Comparison of ENCODE assay signal across 18 cellular contexts in the genomic region with DNA sequence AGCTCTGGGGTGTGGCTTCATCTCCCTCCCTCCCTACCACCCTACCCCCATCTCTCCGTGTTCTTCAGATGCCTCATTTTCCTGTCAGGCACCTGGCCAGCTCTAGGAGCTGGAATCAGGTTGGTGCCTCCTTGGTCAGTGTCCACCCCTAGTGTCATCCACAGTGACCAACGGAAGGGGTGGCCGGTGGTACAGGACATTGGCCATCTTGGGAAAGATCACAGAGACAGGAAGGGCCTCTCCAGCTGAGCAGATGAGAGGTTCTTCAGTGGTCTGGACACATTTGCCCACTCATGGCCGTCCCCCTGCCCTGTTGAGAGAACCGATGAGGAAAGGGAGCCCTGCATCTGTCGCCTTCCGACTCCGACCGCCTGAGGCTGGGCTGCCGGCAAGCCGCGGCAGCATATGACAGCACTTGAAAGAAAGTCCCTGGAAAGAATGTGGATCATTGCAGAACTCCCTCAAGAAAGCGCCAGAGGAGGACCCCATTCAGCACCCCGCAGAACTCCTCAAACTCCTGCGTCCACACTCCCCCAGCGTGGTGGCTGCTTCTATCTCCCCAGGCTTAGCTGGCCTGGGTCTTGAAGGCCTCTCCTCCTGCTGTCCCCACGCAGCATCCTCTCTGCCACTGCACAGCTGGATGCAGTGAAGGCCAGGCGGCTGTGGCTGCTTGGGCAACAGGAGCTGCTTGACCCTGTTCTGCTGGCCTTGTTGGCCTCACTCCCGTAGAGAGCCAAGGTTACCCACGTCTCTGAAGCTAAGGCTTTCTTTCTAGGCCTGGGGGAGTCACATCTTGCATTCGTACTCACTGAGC. TPM values are rescaled to one million over a fixed set of nuclear protein-coding genes. Genes with fewer than 3 reads are reported as not detected.
DNase-seq lines count a peak whose midpoint lies in the region; ATAC-seq and TF ChIP-seq lines count a peak whose summit lies in the region.
"Had no signal": no experiment of that assay in that cellular context is flagged by ENCODE, and none has a peak within 500 bp of the region (broad histone marks: within the 10 kb centered on the region; RNA-seq: fewer than 3 reads in every experiment).

No MANE protein-coding gene starts in this region.

- no peak overlapping the region for H3K27ac Mint-ChIP-seq in activated CD4-positive, alpha-beta T cell treated with anti-CD3 and anti-CD28 coated beads, Interleukin-2, amount 10 ng/mL, durations not matched to agents 7 days and 5 days
- H3K27ac Mint-ChIP-seq in chondrocyte (ENCODE audit: unreplicated experiment), result no peak overlapping the region

- no peak overlapping the region for H3K23ac ChIP-seq in trophoblast cell (ENCODE audit: low read length)

- peaks cover 15% of the 10 kb centered on the region for H3K36me3 Mint-ChIP-seq in activated CD4-positive, alpha-beta T cell treated with anti-CD3 and anti-CD28 coated beads, Interleukin-2, amount 10 ng/mL, durations not matched to agents 7 days and 5 days (ENCODE audit: low read depth)
- H3K36me3 Mint-ChIP-seq in chondrocyte (ENCODE audit: low read depth), result peaks cover 2% of the 10 kb centered on the region

- no peak overlapping the region for H3K14ac ChIP-seq in trophoblast cell (ENCODE audit: low read length)

- peaks cover 14% of the 10 kb centered on the region in 2 experiments for H3K36me3 ChIP-seq in trophoblast cell (ENCODE audit: control insufficient read depth in 1 of 2, insufficient read depth in 2 of 2, low read length in 2 of 2)

- no peak for ATAC-seq in GM21381 (IDR thresholded peaks at IDR 0.05; ENCODE audit: unreplicated experiment)

- TF ChIP-seq CTCF in NB4 (IDR thresholded peaks at IDR 0.05; ENCODE audit: low read depth, low read length) (no peak), chondrocyte (IDR thresholded peaks at IDR 0.05) (no peak)

- no peak overlapping the region for H3K27ac ChIP-seq in trophoblast cell (ENCODE audit: low read depth, low read length)
- H3K27ac ChIP-seq: hepatocyte, HL-60, sigmoid colon, stomach had no signal

- H3K4me1 ChIP-seq in trophoblast cell (ENCODE audit: control insufficient read depth in 1 of 2, insufficient read depth in 2 of 2, low read length in 2 of 2), result peaks cover 8 to 9% of the 10 kb centered on the region in 2 experiments

- H3K27me3 ChIP-seq in trophoblast cell (ENCODE audit: insufficient read depth, low read length), result no peaks in the 10 kb centered on the region
- H3K27me3 ChIP-seq: hepatocyte, sigmoid colon, stomach had no signal

- H3K79me1 ChIP-seq in trophoblast cell (ENCODE audit: low read length), result peaks cover 5% of the 10 kb centered on the region

- H3K4me3 ChIP-seq in NB4 (ENCODE audit: low read depth, low read length), result no peak overlapping the region
- peak overlapping the region; percentile 17 for H3K4me3 ChIP-seq in trophoblast cell (ENCODE audit: low read depth, low read length)
- H3K4me3 ChIP-seq: hepatocyte had no signal

- no peak overlapping the region for H4K91ac ChIP-seq in trophoblast cell (ENCODE audit: low read depth, low read length)

- H3K9me3 Mint-ChIP-seq in activated CD4-positive, alpha-beta T cell treated with anti-CD3 and anti-CD28 coated beads, Interleukin-2, amount 10 ng/mL, durations not matched to agents 7 days and 5 days, result no peaks in the 10 kb centered on the region
- no peaks in the 10 kb centered on the region for H3K9me3 Mint-ChIP-seq in chondrocyte (ENCODE audit: low read depth)

- no peak overlapping the region for H2AFZ ChIP-seq in trophoblast cell (ENCODE audit: insufficient read depth, low read length, poor library complexity)
- H2AFZ ChIP-seq: hepatocyte had no signal

- no peak for DNase-seq in activated CD4-positive, alpha-beta T cell treated with anti-CD3 and anti-CD28 coated beads, Interleukin-2, amount 10 ng/mL, durations not matched to agents 7 days and 5 days
- no peak for DNase-seq in activated CD4-positive, alpha-beta T cell treated with anti-CD3 and anti-CD28 coated beads, Interleukin-2, amount 50 U/mL, for 48 hours
- peak; percentile 29 for DNase-seq in NB4 (ENCODE audit: low read depth)
- peak; percentile 36 for DNase-seq in chondrocyte (ENCODE audit: low spot score)
- DNase-seq in trophoblast cell, result no peak
- DNase-seq in NCI-H1092 treated with DMSO at 0.1 percent for 48 hours (lab: John Stamatoyannopoulos, UW), result no peak
- DNase-seq in NCI-H2196 treated with DMSO at 0.1 percent for 48 hours (lab: John Stamatoyannopoulos, UW; ENCODE audit: unreplicated experiment), result no peak
- DNase-seq: DMS 273 treated with DMSO at 0.1 percent for 48 hours, NCI-H187, RPMI8226, sigmoid colon, stomach, T-helper 9 cell had no signal

- POLR2A ChIA-PET in activated CD4-positive, alpha-beta T cell treated with anti-CD3 and anti-CD28 coated beads, Interleukin-2, amount 10 ng/mL, durations not matched to agents 7 days and 5 days (lab: Charles Lee), result no interaction called here

- no peaks in the 10 kb centered on the region for H3K9me3 ChIP-seq in trophoblast cell (ENCODE audit: insufficient read depth, low read depth, low read length)
- H3K9me3 ChIP-seq: HAP-1, sigmoid colon, stomach had no signal

- H3K4me2 ChIP-seq in trophoblast cell (ENCODE audit: low read length), result no peak overlapping the region

- peak overlapping the region; percentile 73 for H3K4me3 Mint-ChIP-seq in activated CD4-positive, alpha-beta T cell treated with anti-CD3 and anti-CD28 coated beads, Interleukin-2, amount 10 ng/mL, durations not matched to agents 7 days and 5 days
- peak overlapping the region; percentile 66 for H3K4me3 Mint-ChIP-seq in chondrocyte (ENCODE audit: unreplicated experiment)

- peaks cover 6% of the 10 kb centered on the region for H3K79me2 ChIP-seq in trophoblast cell (ENCODE audit: control insufficient read depth, insufficient read depth, low read length, poor library complexity)

- H3K18ac ChIP-seq in trophoblast cell (ENCODE audit: low read length), result no peak overlapping the region

- TF ChIP-seq POLR2A in NB4 (IDR thresholded peaks at IDR 0.05; ENCODE audit: extremely low read depth, insufficient read length), result no peak

- WGBS in trophoblast cell (ENCODE audit: extremely low coverage, insufficient coverage, insufficient read length), result no CpG with 5 or more reads among the region's 21 CpGs

- no peak overlapping the region for H2AK5ac ChIP-seq in trophoblast cell (ENCODE audit: low read length)

- H2BK120ac ChIP-seq in trophoblast cell (ENCODE audit: insufficient read depth, low read length, poor library complexity), result no peak overlapping the region

- no peak overlapping the region for H2BK12ac ChIP-seq in trophoblast cell (ENCODE audit: low read length)

- CTCF ChIA-PET in activated CD4-positive, alpha-beta T cell treated with anti-CD3 and anti-CD28 coated beads, Interleukin-2, amount 10 ng/mL, durations not matched to agents 7 days and 5 days (lab: Charles Lee), result no interaction called here

- H3K4me1 Mint-ChIP-seq in activated CD4-positive, alpha-beta T cell treated with anti-CD3 and anti-CD28 coated beads, Interleukin-2, amount 10 ng/mL, durations not matched to agents 7 days and 5 days, result peaks cover 22% of the 10 kb centered on the region
- H3K4me1 Mint-ChIP-seq in chondrocyte (ENCODE audit: low read depth), result peaks cover 21% of the 10 kb centered on the region

- peaks cover 2% of the 10 kb centered on the region for H3K27me3 Mint-ChIP-seq in activated CD4-positive, alpha-beta T cell treated with anti-CD3 and anti-CD28 coated beads, Interleukin-2, amount 10 ng/mL, durations not matched to agents 7 days and 5 days
- H3K27me3 Mint-ChIP-seq in chondrocyte (ENCODE audit: low read depth), result peaks cover 2% of the 10 kb centered on the region

- H3K4ac ChIP-seq in trophoblast cell (ENCODE audit: low read depth, low read length), result no peak overlapping the region

- H4K12ac ChIP-seq in trophoblast cell (ENCODE audit: low read depth, low read length), result no peak overlapping the region

- no peak overlapping the region for H2BK5ac ChIP-seq in trophoblast cell (ENCODE audit: low read depth, low read length, poor library complexity)

- no peak overlapping the region for H4K8ac ChIP-seq in trophoblast cell (ENCODE audit: low read depth, low read length)

- no peak overlapping the region for H3K9ac ChIP-seq in trophoblast cell (ENCODE audit: low read length)

RNA-seq across cellular contexts. Expression of a gene that starts 1.9 kb away (rescaled TPM):
- 100 to 1,000 TPM; 122 to 123 TPM for total RNA-seq in activated CD4-positive, alpha-beta T cell treated with anti-CD3 and anti-CD28 coated beads, Interleukin-2, amount 10 ng/mL, durations not matched to agents 7 days and 5 days
- total RNA-seq in chondrocyte, result 75.8 to 108 TPM (median 81.6 TPM) in 3 replicates
- 84.8 and 91.2 TPM in 2 replicates for polyA plus RNA-seq in trophoblast cell (2013)

RNA-seq across cellular contexts. Expression of a gene that starts 52.0 kb away (rescaled TPM):
- 1 to 10 TPM; 3.4 to 5.6 TPM for total RNA-seq in activated CD4-positive, alpha-beta T cell treated with anti-CD3 and anti-CD28 coated beads, Interleukin-2, amount 10 ng/mL, durations not matched to agents 7 days and 5 days
- total RNA-seq in chondrocyte, result not detected in 3 replicates
- polyA plus RNA-seq in trophoblast cell (2013), result 0.08 TPM in 2 replicates
- total RNA-seq: hepatocyte, sigmoid colon had no signal
- polyA plus RNA-seq: neural cell had no signal

Comparison
In these comparisons a context has a peak if more than half of its experiments do, and no peak if none do; other contexts are left out.
1. DNase-seq: peak in NB4 (single experiment) and chondrocyte (single experiment); none in activated CD4-positive, alpha-beta T cell treated with anti-CD3 and anti-CD28 coated beads, Interleukin-2, amount 10 ng/mL, durations not matched to agents 7 days and 5 days (single experiment), activated CD4-positive, alpha-beta T cell treated with anti-CD3 and anti-CD28 coated beads, Interleukin-2, amount 50 U/mL, for 48 hours (0 of 2), trophoblast cell (0 of 2), NCI-H1092 treated with DMSO at 0.1 percent for 48 hours (single experiment) and NCI-H2196 treated with DMSO at 0.1 percent for 48 hours (single experiment).